ENCODE assay signal across 1 cellular context in the genomic region with DNA sequence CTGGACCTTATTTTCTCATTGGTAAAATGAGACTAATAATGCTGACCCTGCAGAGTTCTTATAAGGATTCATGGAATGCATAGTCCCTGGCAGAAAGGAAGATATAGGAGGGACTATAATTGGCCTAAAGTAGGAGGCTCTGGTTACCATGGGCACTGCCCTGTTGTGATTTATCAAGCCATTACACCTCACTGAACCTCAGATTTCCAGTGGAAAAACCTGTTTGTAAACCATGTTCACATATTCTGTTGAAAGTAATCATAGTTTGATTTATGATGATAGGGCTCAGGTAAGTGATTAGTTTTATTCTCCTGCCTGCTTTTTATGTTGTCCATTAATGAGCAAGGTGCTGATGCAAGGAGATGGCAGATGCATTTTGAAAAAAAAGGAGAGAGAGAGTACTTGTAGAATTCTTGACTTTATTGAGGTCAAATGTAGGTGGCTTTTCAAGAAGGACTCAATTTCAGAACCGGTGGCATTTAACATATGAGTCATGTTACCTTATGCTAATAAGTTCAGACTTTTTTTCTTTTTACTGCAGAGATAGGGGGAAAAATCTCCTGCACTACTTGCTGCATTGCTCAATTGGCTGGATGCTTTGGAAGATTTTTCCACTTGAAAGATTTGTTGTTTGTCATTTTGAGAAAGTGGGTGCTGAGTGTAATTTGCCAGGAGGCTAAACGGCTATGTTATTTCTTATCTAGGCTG.
TF ChIP-seq lines count a peak whose summit lies in the region.

No MANE protein-coding gene starts in this region.

TF ChIP-seq in HCT116, 20 proteins besides CTCF, POLR2A, EP300 and RAD21:
- TF ChIP-seq SIN3A (IDR thresholded peaks at IDR 0.05; ENCODE audit: low read depth) (peak; percentile 35; the same call in 1 of the 2 replicates), SP1 (IDR thresholded peaks at IDR 0.05; ENCODE audit: low read depth) (peak; percentile 47; the same call in 1 of the 2 replicates), EZH2phosphoT487 (IDR thresholded peaks at IDR 0.05; ENCODE audit: borderline replicate concordance) (no peak), CEBPB (IDR thresholded peaks at IDR 0.05; ENCODE audit: low read depth) (peak; percentile 67; the same call in 1 of the 2 replicates)
- TF ChIP-seq, protein P1, sequence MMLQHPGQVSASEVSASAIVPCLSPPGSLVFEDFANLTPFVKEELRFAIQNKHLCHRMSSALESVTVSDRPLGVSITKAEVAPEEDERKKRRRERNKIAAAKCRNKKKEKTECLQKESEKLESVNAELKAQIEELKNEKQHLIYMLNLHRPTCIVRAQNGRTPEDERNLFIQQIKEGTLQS (IDR thresholded peaks at IDR 0.05) = no peak
